Comparison of ENCODE assay signal across 11 cellular contexts in the genomic region with DNA sequence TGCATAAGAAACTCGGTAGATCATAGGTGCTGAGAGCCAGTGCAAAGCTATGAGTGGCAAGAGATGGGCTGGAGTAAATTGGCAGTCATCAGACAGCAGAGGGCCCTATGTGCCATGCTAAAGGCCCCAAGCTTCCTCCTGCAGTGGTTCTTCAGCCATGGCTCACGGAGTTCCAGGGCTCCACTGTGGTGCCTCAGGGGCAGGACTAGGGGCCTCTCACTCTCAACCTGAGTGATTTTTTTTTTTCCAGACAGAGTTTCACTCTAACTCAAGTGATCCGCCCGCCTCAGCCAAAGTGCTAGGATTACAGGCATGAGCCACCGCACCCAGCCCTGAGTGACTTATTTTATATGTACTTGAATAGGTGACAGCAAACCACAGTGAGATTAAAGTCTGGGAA. TPM values are rescaled to one million over a fixed set of nuclear protein-coding genes. Genes with fewer than 3 reads are reported as not detected.
DNase-seq lines count a peak whose midpoint lies in the region; ATAC-seq and TF ChIP-seq lines count a peak whose summit lies in the region.
"Had no signal": no experiment of that assay in that cellular context is flagged by ENCODE, and none has a peak within 500 bp of the region (broad histone marks: within the 10 kb centered on the region; RNA-seq: fewer than 3 reads in every experiment).

No MANE protein-coding gene starts in this region.

- H3K36me3 Mint-ChIP-seq in MCF 10A (ENCODE audit: insufficient read depth, unreplicated experiment) = no peaks in the 10 kb centered on the region
- H3K36me3 Mint-ChIP-seq: CD8-positive, alpha-beta memory T cell; IgD-negative memory B cell had no signal

- POLR2A ChIA-PET in MCF 10A (lab: Yijun Ruan, JAX) = interaction anchor here (0.6 to 1.2 kb wide), 7 partner anchors 168 to 377 kb away, joined by 3 to 5 read pairs (median 3); no protein-coding TSS in a partner anchor

- no peaks in the 10 kb centered on the region for H3K9me3 Mint-ChIP-seq in MCF 10A (ENCODE audit: unreplicated experiment)
- no peaks in the 10 kb centered on the region for H3K9me3 Mint-ChIP-seq in stimulated activated naive CD8-positive, alpha-beta T cell treated with anti-CD3 and anti-CD28 coated beads, Interleukin-15, amount 100 ng/mL, for 72 hours
- H3K9me3 Mint-ChIP-seq: CD8-positive, alpha-beta memory T cell; IgD-negative memory B cell had no signal

- H3K27me3 ChIP-seq in breast epithelium = no peaks in the 10 kb centered on the region

- no TSS peak for BruUV-seq in MCF 10A (replicated peaks; lab: Mats Ljungman, UMichigan)

- intact Hi-C loops in MCF 10A (cut with micrococcal nuclease) (loop anchor here (1.0 to 5.0 kb wide), 7 partner anchors 168 to 620 kb away; no protein-coding TSS in a partner anchor), breast epithelium (cut with DNase I; ENCODE audit: low total_unique reads) (no loop called here)

- no peak overlapping the region for H3K27ac ChIP-seq in breast epithelium

- no peak for TF ChIP-seq POLR2A in breast epithelium (IDR thresholded peaks at IDR 0.05)

- H3K4me3 ChIP-seq in breast epithelium (no peak overlapping the region), epithelial cell of proximal tubule (ENCODE audit: low read depth, low read length) (no peak overlapping the region)

- ATAC-seq in stimulated activated naive CD8-positive, alpha-beta T cell treated with anti-CD3 and anti-CD28 coated beads, Interleukin-15, amount 100 ng/mL, for 72 hours = peak; percentile 77
- ATAC-seq in GM21390 (IDR thresholded peaks at IDR 0.05; ENCODE audit: unreplicated experiment) = no peak

- no peak overlapping the region for H3K4me3 Mint-ChIP-seq in MCF 10A (ENCODE audit: unreplicated experiment)
- no peak overlapping the region for H3K4me3 Mint-ChIP-seq in stimulated activated naive CD8-positive, alpha-beta T cell treated with anti-CD3 and anti-CD28 coated beads, Interleukin-15, amount 100 ng/mL, for 72 hours
- H3K4me3 Mint-ChIP-seq: CD8-positive, alpha-beta memory T cell; IgD-negative memory B cell had no signal

- no peaks in the 10 kb centered on the region for H3K27me3 Mint-ChIP-seq in MCF 10A (ENCODE audit: insufficient read depth, unreplicated experiment)
- no peaks in the 10 kb centered on the region for H3K27me3 Mint-ChIP-seq in stimulated activated naive CD8-positive, alpha-beta T cell treated with anti-CD3 and anti-CD28 coated beads, Interleukin-15, amount 100 ng/mL, for 72 hours

- no peaks in the 10 kb centered on the region for H3K36me3 ChIP-seq in breast epithelium

- CTCF ChIA-PET in MCF 10A (lab: Yijun Ruan, JAX) = interaction anchor here (0.6 to 7.9 kb wide), 56 partner anchors 10 to 618 kb away, joined by 3 to 149 read pairs (median 6); partner anchors contain the start of genes ACP6 and GJA8

- TF ChIP-seq CTCF in MCF 10A (IDR thresholded peaks at IDR 0.05; ENCODE audit: unreplicated experiment) (no peak), breast epithelium (IDR thresholded peaks at IDR 0.05) (no peak), epithelial cell of proximal tubule (conservative IDR thresholded peaks at IDR 0.05; ENCODE audit: low read depth, low read length) (peak; percentile 35)

- no peaks in the 10 kb centered on the region for H3K4me1 ChIP-seq in breast epithelium

- peaks cover 16% of the 10 kb centered on the region for H3K4me1 Mint-ChIP-seq in MCF 10A (ENCODE audit: insufficient read depth, unreplicated experiment)
- peaks cover 5% of the 10 kb centered on the region for H3K4me1 Mint-ChIP-seq in stimulated activated naive CD8-positive, alpha-beta T cell treated with anti-CD3 and anti-CD28 coated beads, Interleukin-15, amount 100 ng/mL, for 72 hours

- H3K27ac Mint-ChIP-seq in MCF 10A (ENCODE audit: low read depth, unreplicated experiment) = no peak overlapping the region
- H3K27ac Mint-ChIP-seq in stimulated activated naive CD8-positive, alpha-beta T cell treated with anti-CD3 and anti-CD28 coated beads, Interleukin-15, amount 100 ng/mL, for 72 hours = no peak overlapping the region

- no peaks in the 10 kb centered on the region for H3K9me3 ChIP-seq in breast epithelium

- DNase-seq in MCF 10A (ENCODE audit: unreplicated experiment) = peak; percentile 27
- DNase-seq in breast epithelium (ENCODE audit: low spot score in 2 of 2) = no peak
- DNase-seq in NCI-H526 treated with DMSO at 0.1 percent for 48 hours (lab: John Stamatoyannopoulos, UW) = peak; percentile 67
- no peak for DNase-seq in epithelial cell of proximal tubule (ENCODE audit: low read depth)
- DNase-seq in stimulated activated naive CD8-positive, alpha-beta T cell treated with anti-CD3 and anti-CD28 coated beads, Interleukin-15, amount 100 ng/mL, for 72 hours = peak in 1 of 2 donors; percentile 17
- no peak for DNase-seq in ureter (ENCODE audit: low spot score)
- no peak for DNase-seq in NCI-H2171 treated with DMSO at 0.1 percent for 48 hours (lab: John Stamatoyannopoulos, UW)

RNA-seq across cellular contexts. Expression of gene GJA8, which starts 10.4 kb away (rescaled TPM):
- total RNA-seq in MCF 10A (2022) (not detected in 2 replicates), breast epithelium (not detected), epithelial cell of proximal tubule (not detected in 2 replicates), ureter (not detected)
- total RNA-seq: astrocyte; CD8-positive, alpha-beta memory T cell had no signal

RNA-seq across cellular contexts. Expression of gene GPR89B, which starts 36.0 kb away (rescaled TPM):
- total RNA-seq in MCF 10A (2022) (31.9 and 33.6 TPM in 2 replicates), breast epithelium (10 to 100 TPM; 15.2 to 28.7 (median 26.5) TPM), epithelial cell of proximal tubule (9.1 and 10.6 TPM in 2 replicates), ureter (13.0 TPM)

Comparison
In these comparisons a context has a peak if more than half of its experiments do, and no peak if none do; other contexts are left out.
1. DNase-seq: peak in MCF 10A (single experiment) and NCI-H526 treated with DMSO at 0.1 percent for 48 hours (single experiment); none in breast epithelium (0 of 2), epithelial cell of proximal tubule (single experiment), ureter (single experiment) and NCI-H2171 treated with DMSO at 0.1 percent for 48 hours (single experiment).